30 cellular contexts compared by ENCODE assay signal in the genomic region with DNA sequence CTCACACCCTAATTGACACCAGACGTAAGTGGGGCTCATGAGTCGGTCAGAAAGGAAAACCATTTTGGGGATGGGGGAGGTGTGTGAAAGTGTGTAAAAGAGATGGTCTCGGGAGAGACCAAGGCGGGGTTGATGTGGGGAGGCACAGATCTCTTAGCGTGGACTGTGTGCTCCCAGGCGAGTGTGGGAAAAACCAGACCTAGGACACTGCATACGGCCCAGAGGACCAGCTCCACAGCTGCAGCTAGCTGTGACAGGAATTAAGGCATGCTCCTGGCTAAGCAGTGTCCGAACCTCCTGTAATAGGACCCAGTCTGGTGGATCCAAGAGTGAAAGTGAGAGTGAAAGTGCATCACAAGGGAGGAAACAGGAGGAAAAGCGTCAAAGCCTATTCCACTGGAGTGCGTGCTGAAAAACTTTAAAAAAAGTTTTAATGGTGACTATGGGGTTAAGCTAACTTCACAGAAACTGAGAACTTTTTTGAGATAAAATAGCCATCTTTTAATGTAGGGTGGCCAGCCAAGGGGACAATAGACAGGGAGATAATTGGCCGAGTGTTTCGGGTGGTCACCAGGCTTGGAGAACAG. TPM values are rescaled to one million over a fixed set of nuclear protein-coding genes. Genes with fewer than 3 reads are reported as not detected.
"Had no signal": no experiment of that assay in that cellular context is flagged by ENCODE, and none has a peak within 500 bp of the region (broad histone marks: within the 10 kb centered on the region; RNA-seq: fewer than 3 reads in every experiment).

No MANE protein-coding gene starts in this region.

- H3K27me3 ChIP-seq: body of pancreas, esophagus muscularis mucosa, foreskin keratinocyte, heart right ventricle, neural progenitor cell, sigmoid colon, suprapubic skin, tibial artery had no signal

- H3K36me3 Mint-ChIP-seq: T-cell had no signal

- H2AFZ ChIP-seq: neural progenitor cell, parathyroid adenoma had no signal

- FAIRE-seq: small intestine had no signal

- H3K4me3 ChIP-seq: body of pancreas, coronary artery, esophagus muscularis mucosa, heart right ventricle, neural progenitor cell, psoas muscle, sigmoid colon, suprapubic skin, tibial artery had no signal

- H3K27ac ChIP-seq: body of pancreas, coronary artery, esophagus muscularis mucosa, foreskin keratinocyte, heart right ventricle, neural progenitor cell, parathyroid adenoma, psoas muscle, sigmoid colon, suprapubic skin, tibial artery had no signal

- H3K4me1 Mint-ChIP-seq: neural progenitor cell, WTC11 had no signal

- H3K4me3 Mint-ChIP-seq: activated naive CD8-positive, alpha-beta T cell; neural progenitor cell; stimulated activated effector memory CD8-positive, alpha-beta T cell treated with anti-CD3 and anti-CD28 coated beads, Interleukin-12 subunit alpha, Interleukin-12 subunit beta, amount 100 ng/mL, for 72 hours; T-cell; WTC11 had no signal

- DNase-seq: activated CD4-positive, alpha-beta T cell treated with anti-CD3 and anti-CD28 coated beads for 1 hour; activated CD8-positive, alpha-beta memory T cell treated with anti-CD3 and anti-CD28 coated beads for 24 hours; activated effector memory CD4-positive, alpha-beta T cell treated with Interleukin-2 at 50 U/mL for 16 hours; activated naive CD4-positive, alpha-beta T cell treated with Interleukin-2 at 50 U/mL for 16 hours; aorta; body of pancreas; foreskin keratinocyte; heart right ventricle; midbrain; naive thymus-derived CD4-positive, alpha-beta T cell; occipital lobe; psoas muscle; sigmoid colon; small intestine; stimulated activated CD4-positive, alpha-beta T cell treated with anti-CD3 and anti-CD28 coated beads, Interleukin-4, amount 100 ng/mL, for 24 hours; T-cell; tibial artery had no signal

- H3K79me2 ChIP-seq: parathyroid adenoma had no signal

- H3K4me1 ChIP-seq: body of pancreas, esophagus muscularis mucosa, neural progenitor cell, psoas muscle, sigmoid colon, tibial artery had no signal

- H3K4me2 ChIP-seq: neural progenitor cell had no signal

- H3K9ac ChIP-seq: neural progenitor cell, parathyroid adenoma had no signal

- H3K9me3 ChIP-seq: body of pancreas, esophagus muscularis mucosa, psoas muscle, sigmoid colon, suprapubic skin, tibial artery had no signal

- ATAC-seq: body of pancreas; foreskin keratinocyte; heart right ventricle; naive thymus-derived CD4-positive, alpha-beta T cell; psoas muscle; stimulated activated effector memory CD8-positive, alpha-beta T cell treated with anti-CD3 and anti-CD28 coated beads, Interleukin-12 subunit alpha, Interleukin-12 subunit beta, amount 100 ng/mL, for 72 hours; T-cell; WTC11 had no signal

- H3K36me3 ChIP-seq: esophagus muscularis mucosa, heart right ventricle, neural progenitor cell, sigmoid colon, suprapubic skin, tibial artery had no signal

- H3K27ac Mint-ChIP-seq: activated naive CD8-positive, alpha-beta T cell; neural progenitor cell; stimulated activated effector memory CD8-positive, alpha-beta T cell treated with anti-CD3 and anti-CD28 coated beads, Interleukin-12 subunit alpha, Interleukin-12 subunit beta, amount 100 ng/mL, for 72 hours; T-cell; WTC11 had no signal

RNA-seq across cellular contexts. Expression of gene IL22RA2, which starts 9.6 kb away (rescaled TPM):
- total RNA-seq: aorta; body of pancreas; cerebellum; esophagus muscularis mucosa; foreskin keratinocyte; glomerular endothelial cell; kidney epithelial cell; naive thymus-derived CD4-positive, alpha-beta T cell; occipital lobe; psoas muscle; sigmoid colon; T-cell; urinary bladder; WTC11 had no signal
- polyA plus RNA-seq: adipose tissue; aorta; foreskin keratinocyte; heart right ventricle; naive thymus-derived CD4-positive, alpha-beta T cell; psoas muscle; urinary bladder had no signal
